Comparison of ENCODE assay signal across 21 cellular contexts in genomic region chr20:23613676-23614075, GRCh38. TPM values are rescaled to one million over a fixed set of nuclear protein-coding genes. Genes with fewer than 3 reads are reported as not detected.
DNase-seq lines count a peak whose midpoint lies in the region; ATAC-seq and TF ChIP-seq lines count a peak whose summit lies in the region.
"Had no signal": no experiment of that assay in that cellular context is flagged by ENCODE, and none has a peak within 500 bp of the region (broad histone marks: within the 10 kb centered on the region; RNA-seq: fewer than 3 reads in every experiment).

No MANE protein-coding gene starts in this region.

- H3K9me3 ChIP-seq in right atrium auricular region (no peaks in the 10 kb centered on the region), aorta (ENCODE audit: control insufficient read depth, low read length) (no peaks in the 10 kb centered on the region), right lobe of liver (no peaks in the 10 kb centered on the region)
- H3K9me3 ChIP-seq: breast epithelium had no signal

- no peak for TF ChIP-seq POLR2A in right lobe of liver (IDR thresholded peaks at IDR 0.05)

- peak overlapping the region; percentile 37 to 54 for H3K27ac ChIP-seq in coronary artery
- peak overlapping the region; percentile 10 to 32 for H3K27ac ChIP-seq in right atrium auricular region
- no peak overlapping the region for H3K27ac ChIP-seq in aorta (ENCODE audit: low read depth in 1 of 2, low read length in 2 of 2)
- no peak overlapping the region for H3K27ac ChIP-seq in right lobe of liver

- no peak for DNase-seq in coronary artery (ENCODE audit: low spot score)
- DNase-seq in right atrium auricular region (ENCODE audit: low spot score) = no peak
- no peak for DNase-seq in sciatic nerve (ENCODE audit: low spot score)
- no peak for DNase-seq in aorta
- DNase-seq in right lobe of liver = no peak
- DNase-seq in left colon = no peak
- no peak for DNase-seq in activated naive CD4-positive, alpha-beta T cell treated with Interleukin-2 at 50 U/mL for 16 hours
- DNase-seq: HFFc6; KBM-7; naive B cell; NCI-H187; NK-92 treated with Interleukin-12 subunit alpha and Interleukin-12 subunit beta, amount 100 ng/mL, for 24 hours; stimulated activated CD4-positive, alpha-beta T cell treated with anti-CD3 and anti-CD28 coated beads, Interleukin-4, amount 100 ng/mL, for 24 hours; T-helper 9 cell had no signal

- TF ChIP-seq CTCF in coronary artery (IDR thresholded peaks at IDR 0.05) (no peak), right atrium auricular region (IDR thresholded peaks at IDR 0.05) (no peak), right lobe of liver (IDR thresholded peaks at IDR 0.05) (no peak)

- H3K36me3 ChIP-seq in right atrium auricular region = no peaks in the 10 kb centered on the region
- no peaks in the 10 kb centered on the region for H3K36me3 ChIP-seq in aorta (ENCODE audit: control insufficient read depth in 1 of 2, insufficient read depth in 2 of 2, low read length in 1 of 2)
- H3K36me3 ChIP-seq in right lobe of liver = no peaks in the 10 kb centered on the region
- H3K36me3 ChIP-seq: breast epithelium had no signal

- H3K4me3 ChIP-seq in coronary artery (no peak overlapping the region), right atrium auricular region (no peak overlapping the region), aorta (ENCODE audit: low read length in 2 of 2) (no peak overlapping the region), right lobe of liver (no peak overlapping the region)
- H3K4me3 ChIP-seq: breast epithelium, lung had no signal

- ATAC-seq in sciatic nerve (peak; percentile 89), aorta (ENCODE audit: low FRiP score) (peak; percentile 82), right lobe of liver (no peak), left colon (no peak)
- ATAC-seq: SK-N-SH treated with all-trans-retinoic acid at 6 μM for 48 hours had no signal

- intact Hi-C loops in sciatic nerve (cut with DNase I) (no loop called here), aorta (cut with DNase I) (no loop called here), right lobe of liver (cut with DNase I) (no loop called here), left colon (cut with DNase I, micrococcal nuclease) (no loop called here)

- H3K27me3 ChIP-seq in right atrium auricular region (no peaks in the 10 kb centered on the region), aorta (ENCODE audit: control insufficient read depth in 1 of 2, insufficient read depth in 2 of 2, low read length in 1 of 2) (no peaks in the 10 kb centered on the region), right lobe of liver (no peaks in the 10 kb centered on the region)
- H3K27me3 ChIP-seq: breast epithelium had no signal

- peaks cover 0 to 13% of the 10 kb centered on the region in 2 donors for H3K4me1 ChIP-seq in right atrium auricular region
- H3K4me1 ChIP-seq in aorta (ENCODE audit: control insufficient read depth in 1 of 2, insufficient read depth in 2 of 2, low read length in 2 of 2) = no peaks in the 10 kb centered on the region
- H3K4me1 ChIP-seq in right lobe of liver = no peaks in the 10 kb centered on the region
- H3K4me1 ChIP-seq: breast epithelium had no signal

RNA-seq across cellular contexts. Expression of gene CST9, which starts 8.0 kb away (rescaled TPM):
- total RNA-seq in right atrium auricular region = not detected
- total RNA-seq in sciatic nerve = not detected
- not detected for total RNA-seq in aorta
- not detected for polyA plus RNA-seq in aorta
- not detected for total RNA-seq in right lobe of liver
- total RNA-seq in left colon = not detected
- total RNA-seq: activated CD8-positive, alpha-beta memory T cell treated with anti-CD3 and anti-CD28 coated beads for 36 hours; activated T-helper 1 cell treated with anti-CD3 and anti-CD28 coated beads, Interleukin-12 subunit alpha, Interleukin-12 subunit beta, Interleukin-2, Interleukin-4 antibody, amounts not matched to agents 30 ng/mL and 10 ng/mL and 1 ng/mL, durations not matched to agents 14 hours and 24 hours and 36 hours; dermis microvascular lymphatic vessel endothelial cell; HFFc6; lung; subcutaneous adipose tissue had no signal
- polyA plus RNA-seq: lung had no signal

RNA-seq across cellular contexts. Expression of gene CST3, which starts 24.1 kb away (rescaled TPM):
- total RNA-seq in right atrium auricular region = 100 to 1,000 TPM; 884 to 914 TPM
- 731 TPM for total RNA-seq in sciatic nerve
- 1,000 to 10,000 TPM in 1 of 2 donors, 100 to 1,000 TPM in 1; 837 to 1,105 TPM for total RNA-seq in aorta
- 1,000 to 10,000 TPM in 1 of 2 donors, 100 to 1,000 TPM in 1; 584 to 1,561 TPM for polyA plus RNA-seq in aorta
- 1,000 to 10,000 TPM in 1 of 6 experiments, 100 to 1,000 TPM in 5; 504 to 1,394 (median 638) TPM for total RNA-seq in right lobe of liver
- 1,000 to 10,000 TPM in 1 of 2 donors, 100 to 1,000 TPM in 1; 863 to 1,131 TPM for total RNA-seq in left colon

RNA-seq across cellular contexts. Expression of gene CST9L, which starts 45.4 kb away (rescaled TPM):
- total RNA-seq in right atrium auricular region = not detected
- total RNA-seq in sciatic nerve = not detected
- not detected for total RNA-seq in aorta
- polyA plus RNA-seq in aorta = not detected
- not detected for total RNA-seq in right lobe of liver
- not detected for total RNA-seq in left colon
- total RNA-seq: activated CD8-positive, alpha-beta memory T cell treated with anti-CD3 and anti-CD28 coated beads for 36 hours; activated T-helper 1 cell treated with anti-CD3 and anti-CD28 coated beads, Interleukin-12 subunit alpha, Interleukin-12 subunit beta, Interleukin-2, Interleukin-4 antibody, amounts not matched to agents 30 ng/mL and 10 ng/mL and 1 ng/mL, durations not matched to agents 14 hours and 24 hours and 36 hours; breast epithelium; dermis microvascular lymphatic vessel endothelial cell; HFFc6; lung; subcutaneous adipose tissue had no signal
- polyA plus RNA-seq: lung had no signal

Comparison
In these comparisons a context has a peak if more than half of its experiments do, and no peak if none do; other contexts are left out.
1. H3K27ac ChIP-seq: peak in coronary artery (2 of 2) and right atrium auricular region (2 of 2); none in aorta (0 of 2) and right lobe of liver (0 of 3).
2. ATAC-seq: peak in sciatic nerve (single experiment) and aorta (single experiment); none in right lobe of liver (0 of 4) and left colon (single experiment).